ENCODE assay signal across 29 cellular contexts in genomic region chr7:146172112-146172511, GRCh38. TPM values are rescaled to one million over a fixed set of nuclear protein-coding genes. Genes with fewer than 3 reads are reported as not detected.
A peak's percentile ranks its signal among the peaks of the same experiment; 100 is the strongest.
DNase-seq lines count a peak whose midpoint lies in the region; ATAC-seq and TF ChIP-seq lines count a peak whose summit lies in the region.
"Had no signal": no experiment of that assay in that cellular context is flagged by ENCODE, and none has a peak within 500 bp of the region (broad histone marks: within the 10 kb centered on the region; RNA-seq: fewer than 3 reads in every experiment).

No MANE protein-coding gene starts in this region.

- H3K27me3 ChIP-seq in A673 (replicated peaks; ENCODE audit: insufficient read depth, low read depth, low read length, poor library complexity) = no peaks in the 10 kb centered on the region
- H3K27me3 ChIP-seq in OCI-LY1 (ENCODE audit: insufficient read depth, low read length) = no peaks in the 10 kb centered on the region
- H3K27me3 ChIP-seq: body of pancreas, dorsolateral prefrontal cortex, upper lobe of right lung had no signal

- H3K36me3 ChIP-seq in A673 (ENCODE audit: insufficient read depth, low read length, poor library complexity, severe bottlenecking) = no peaks in the 10 kb centered on the region
- no peaks in the 10 kb centered on the region for H3K36me3 ChIP-seq in OCI-LY1 (ENCODE audit: insufficient read depth, low read length)
- H3K36me3 ChIP-seq: upper lobe of right lung had no signal

- no peak for ATAC-seq in GM18517 (IDR thresholded peaks at IDR 0.05; ENCODE audit: unreplicated experiment)
- ATAC-seq: body of pancreas; naive thymus-derived CD8-positive, alpha-beta T cell; psoas muscle; stimulated activated naive B cell treated with anti-CD40 and anti-IgM and Interleukin-4, amounts not matched to agents 10 μg/mL and 1 μg/mL and 100 μg/mL, for 72 hours; upper lobe of right lung had no signal

- no peaks in the 10 kb centered on the region for H3K79me2 ChIP-seq in OCI-LY1 (ENCODE audit: insufficient read depth, low read length)

- CTCF ChIA-PET in A673 (lab: Charles Lee) = no interaction called here

- no peaks in the 10 kb centered on the region for H4K20me1 ChIP-seq in OCI-LY1 (ENCODE audit: insufficient read depth, low read length)

- BruUV-seq in A673 (replicated peaks; lab: Mats Ljungman, UMichigan) = no TSS peak

- H3K4me2 ChIP-seq in OCI-LY1 (ENCODE audit: low read length) = no peak overlapping the region

- no peak overlapping the region for H2AFZ ChIP-seq in OCI-LY1 (ENCODE audit: low read length)

- no peak overlapping the region for H3K4me3 ChIP-seq in A673 (ENCODE audit: low read depth, low read length, poor library complexity, severe bottlenecking)
- H3K4me3 ChIP-seq in OCI-LY1 (ENCODE audit: low read depth, low read length, poor library complexity, severe bottlenecking) = no peak overlapping the region
- H3K4me3 ChIP-seq in fibroblast of mammary gland (ENCODE audit: control insufficient read depth, low read depth, low read length) = no peak overlapping the region
- H3K4me3 ChIP-seq: body of pancreas, dorsolateral prefrontal cortex, psoas muscle, upper lobe of right lung had no signal

- intact Hi-C loops in A673 (cut with micrococcal nuclease; ENCODE audit: unreplicated experiment) = no loop called here

- POLR2A ChIA-PET in A673 (lab: Charles Lee; ENCODE audit: low non-redundant PET) = no interaction called here

- H3K4me1 ChIP-seq in A673 (ENCODE audit: insufficient read depth, low read length, poor library complexity, severe bottlenecking) = no peaks in the 10 kb centered on the region
- peaks cover 16% of the 10 kb centered on the region for H3K4me1 ChIP-seq in OCI-LY1 (ENCODE audit: insufficient read depth, low read length, severe bottlenecking)
- H3K4me1 ChIP-seq: body of pancreas, psoas muscle, upper lobe of right lung had no signal

- TF ChIP-seq CTCF in A673 (conservative IDR thresholded peaks at IDR 0.05; ENCODE audit: low read depth, low read length) = no peak
- peak; percentile 47 for TF ChIP-seq CTCF in OCI-LY1 (IDR thresholded peaks at IDR 0.05; ENCODE audit: low read length)
- no peak for TF ChIP-seq CTCF in fibroblast of mammary gland (conservative IDR thresholded peaks at IDR 0.05; ENCODE audit: control insufficient read depth, insufficient read depth, low read depth, low read length)

- H3K9me3 ChIP-seq in A673 (ENCODE audit: low read depth, low read length, poor library complexity, severe bottlenecking) (no peaks in the 10 kb centered on the region), OCI-LY1 (ENCODE audit: low read length) (0 out of 2 replicates have a peak, but pooled peaks cover 3% of the 10 kb centered on the region)
- H3K9me3 ChIP-seq: body of pancreas, psoas muscle, upper lobe of right lung had no signal

- H3K27ac ChIP-seq in A673 (ENCODE audit: low read depth, low read length, poor library complexity, severe bottlenecking) (no peak overlapping the region), OCI-LY1 (ENCODE audit: low read depth, low read length, poor library complexity, severe bottlenecking) (no peak overlapping the region)
- H3K27ac ChIP-seq: body of pancreas, dorsolateral prefrontal cortex, psoas muscle, RWPE1, upper lobe of right lung had no signal

- no peaks in the 10 kb centered on the region for H3F3A ChIP-seq in OCI-LY1 (ENCODE audit: insufficient read depth, low read length)

- H3K9ac ChIP-seq in OCI-LY1 (ENCODE audit: low read length) = no peak overlapping the region

- H3K9me2 ChIP-seq in OCI-LY1 (ENCODE audit: low read depth, low read length) = no peaks in the 10 kb centered on the region

- DNase-seq in A673 (ENCODE audit: low spot score) = peak; percentile 3
- DNase-seq in ELR (ENCODE audit: low read depth) = peak; percentile 1
- DNase-seq in fibroblast of mammary gland (ENCODE audit: low read depth) = peak; percentile 2
- DNase-seq in NOMO-1 treated with DMSO at 0.1 percent for 48 hours (lab: John Stamatoyannopoulos, UW; ENCODE audit: unreplicated experiment) = no peak
- DNase-seq in DMS 273 (lab: John Stamatoyannopoulos, UW; ENCODE audit: unreplicated experiment) = no peak
- DNase-seq: activated CD4-positive, alpha-beta T cell treated with anti-CD3 and anti-CD28 coated beads for 4 hours; activated T-cell treated with anti-CD3 and anti-CD28 coated beads, Interleukin-2, amount 50 U/mL, for 24 hours; body of pancreas; CD4-positive, alpha-beta T cell; cerebellar nuclear complex; DMS 273 treated with DMSO at 0.1 percent for 48 hours; dorsolateral prefrontal cortex; H7; kidney; midbrain; naive thymus-derived CD8-positive, alpha-beta T cell; NCI-H2029 treated with DMSO at 0.1 percent for 48 hours; NCI-H510A treated with DMSO at 0.1 percent for 48 hours; occipital lobe; psoas muscle; stimulated activated CD4-positive, alpha-beta T cell treated with anti-CD3 and anti-CD28 coated beads, Interleukin-15, amount 100 ng/mL, for 24 hours; stimulated activated naive B cell treated with anti-CD40 and anti-IgM and Interleukin-4, amounts not matched to agents 10 μg/mL and 1 μg/mL and 100 μg/mL, for 72 hours; upper lobe of right lung had no signal

RNA-seq across cellular contexts. Expression of gene CNTNAP2, which starts 55.5 kb away (rescaled TPM):
- total RNA-seq in A673 (2021) = 47.8 and 60.0 TPM in 2 replicates
- total RNA-seq: activated CD8-positive, alpha-beta memory T cell treated with anti-CD3 and anti-CD28 coated beads for 36 hours; CD4-positive, alpha-beta T cell; G401; T-helper 2 cell treated with Interferon-gamma antibody and Interleukin-4, amounts not matched to agents 100 ng/mL and 5 ng/mL, for 36 hours had no signal

Comparison
In these comparisons a context has a peak if more than half of its experiments do, and no peak if none do; other contexts are left out.
1. DNase-seq: peak in A673 (single experiment), ELR (single experiment) and fibroblast of mammary gland (single experiment); none in NOMO-1 treated with DMSO at 0.1 percent for 48 hours (single experiment) and DMS 273 (single experiment).